ENCODE assay signal across 8 cellular contexts in the genomic region with DNA sequence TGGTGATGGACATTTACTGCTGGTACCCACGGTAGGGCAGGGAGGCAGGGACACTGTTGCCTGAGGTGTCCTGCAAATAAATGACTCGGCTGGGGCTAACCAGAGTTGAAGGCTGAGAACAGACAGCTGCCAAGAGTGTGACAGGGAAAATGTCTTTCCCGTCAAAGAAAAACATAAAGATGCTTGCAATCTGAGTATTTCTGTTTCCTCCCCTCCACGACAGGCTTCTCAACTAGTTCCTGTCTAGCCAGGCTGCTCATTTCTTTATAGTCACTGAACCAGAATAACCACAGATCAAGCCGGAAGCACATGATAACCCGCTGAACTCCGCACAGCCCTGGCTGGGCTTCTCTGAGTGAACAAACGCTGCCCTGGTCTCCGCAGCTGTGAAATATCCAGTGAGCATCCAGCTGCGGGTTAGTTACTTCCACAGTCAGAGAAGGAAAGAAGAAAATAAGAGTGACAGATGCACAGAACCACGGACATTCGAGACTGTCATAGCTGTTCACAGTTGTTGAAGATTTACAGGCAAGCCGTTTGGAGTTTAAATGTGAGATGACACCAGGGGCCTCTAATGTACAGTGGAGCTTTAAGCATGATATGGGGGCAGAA.
DNase-seq lines count a peak whose midpoint lies in the region; ATAC-seq and TF ChIP-seq lines count a peak whose summit lies in the region.

No MANE protein-coding gene starts in this region.

- TF ChIP-seq CTCF in brain microvascular endothelial cell (IDR thresholded peaks at IDR 0.05; ENCODE audit: low read depth, low read length, missing control alignments): no peak
- TF ChIP-seq CTCF in mesothelial cell of epicardium (IDR thresholded peaks at IDR 0.05; ENCODE audit: unreplicated experiment): no peak
- no peak for TF ChIP-seq CTCF in PC-9 (conservative IDR thresholded peaks at IDR 0.05)

- H4K20me1 ChIP-seq in PC-9 (ENCODE audit: insufficient read depth): no peaks in the 10 kb centered on the region

- H3K36me3 ChIP-seq in brain microvascular endothelial cell (replicated peaks) (no peaks in the 10 kb centered on the region), PC-9 (ENCODE audit: low read depth) (no peaks in the 10 kb centered on the region)

- H3K27ac ChIP-seq in brain microvascular endothelial cell (peak overlapping the region; percentile 60), PC-9 (no peak overlapping the region)

- no peaks in the 10 kb centered on the region for H3K9me2 ChIP-seq in PC-9 (ENCODE audit: insufficient read depth)

- CTCF ChIA-PET in PC-9 (lab: Charles Lee): no interaction called here

- H3K4me3 Mint-ChIP-seq in mesothelial cell of epicardium: peak overlapping the region; percentile 13

- H3K36me3 Mint-ChIP-seq in mesothelial cell of epicardium: peaks cover 3% of the 10 kb centered on the region

- no TSS peak for BruUV-seq in PC-9 (replicated peaks; lab: Mats Ljungman, UMichigan)

- peaks cover 9% of the 10 kb centered on the region for H3K9me3 Mint-ChIP-seq in mesothelial cell of epicardium

- H3K27me3 ChIP-seq in brain microvascular endothelial cell (replicated peaks) (no peaks in the 10 kb centered on the region), PC-9 (ENCODE audit: insufficient read depth, low read depth) (no peaks in the 10 kb centered on the region)

- H3K4me1 ChIP-seq in PC-9 (replicated peaks; ENCODE audit: insufficient read depth): no peaks in the 10 kb centered on the region

- in situ Hi-C loops in ACHN (cut with HindIII; ENCODE audit: low pct_ligation_motif_present, low pct_unique_long_range_greater_than_20kb, low sequenced_read_pairs) (no loop called here), SK-MEL-5 (cut with HindIII; ENCODE audit: low pct_unique_long_range_greater_than_20kb, low sequenced_read_pairs) (no loop called here), brain microvascular endothelial cell (cut with HindIII; ENCODE audit: low pct_ligation_motif_present, low sequenced_read_pairs) (no loop called here)

- intact Hi-C loops in PC-9 (cut with micrococcal nuclease; ENCODE audit: unreplicated experiment): no loop called here

- H2AFZ ChIP-seq in PC-9: no peak overlapping the region

- POLR2A ChIA-PET in PC-9 (lab: Charles Lee; ENCODE audit: unreplicated experiment): interaction anchor here (0.6 kb wide), 1 partner anchor 304 kb away, joined by 3 read pairs; no protein-coding TSS in a partner anchor

- no peaks in the 10 kb centered on the region for H3K27me3 Mint-ChIP-seq in mesothelial cell of epicardium (ENCODE audit: low read depth)

- no peak overlapping the region for H3K4me2 ChIP-seq in PC-9

- DNase-seq in ACHN (peak; percentile 56), SK-MEL-5 (ENCODE audit: low read depth, low spot score) (peak; percentile 28), brain microvascular endothelial cell (peak; percentile 86), mesothelial cell of epicardium (ENCODE audit: low spot score in 2 of 2, unreplicated experiment in 2 of 2) (no peak), PC-9 (no peak), NCI-H1092 (lab: John Stamatoyannopoulos, UW) (no peak)

- peaks cover 13% of the 10 kb centered on the region for H3K9me3 ChIP-seq in PC-9 (ENCODE audit: insufficient read depth, low read depth)

- H3K4me3 ChIP-seq in brain microvascular endothelial cell (ENCODE audit: low read depth, low read length) (no peak overlapping the region), PC-9 (no peak overlapping the region)

- peak; percentile 69 for ATAC-seq in GM18907 (IDR thresholded peaks at IDR 0.05; ENCODE audit: unreplicated experiment)
- ATAC-seq in HG03097 (IDR thresholded peaks at IDR 0.05; ENCODE audit: low FRiP score, unreplicated experiment): peak; percentile 67

- 0 out of 2 replicates have a peak, but pooled peaks cover 8% of the 10 kb centered on the region for H3F3A ChIP-seq in PC-9 (ENCODE audit: insufficient read depth, low read depth)

- no peaks in the 10 kb centered on the region for H3K79me2 ChIP-seq in PC-9 (ENCODE audit: low read depth)

- H3K27ac Mint-ChIP-seq in mesothelial cell of epicardium: peak overlapping the region; percentile 64

- H3K4me1 Mint-ChIP-seq in mesothelial cell of epicardium: peaks cover 31% of the 10 kb centered on the region

Comparison
In these comparisons a context has a peak if more than half of its experiments do, and no peak if none do; other contexts are left out.
1. DNase-seq: peak in ACHN (single experiment), SK-MEL-5 (single experiment) and brain microvascular endothelial cell (single experiment); none in mesothelial cell of epicardium (0 of 2), PC-9 (0 of 2) and NCI-H1092 (single experiment).